Comparison of ENCODE assay signal across 26 cellular contexts in the genomic region with DNA sequence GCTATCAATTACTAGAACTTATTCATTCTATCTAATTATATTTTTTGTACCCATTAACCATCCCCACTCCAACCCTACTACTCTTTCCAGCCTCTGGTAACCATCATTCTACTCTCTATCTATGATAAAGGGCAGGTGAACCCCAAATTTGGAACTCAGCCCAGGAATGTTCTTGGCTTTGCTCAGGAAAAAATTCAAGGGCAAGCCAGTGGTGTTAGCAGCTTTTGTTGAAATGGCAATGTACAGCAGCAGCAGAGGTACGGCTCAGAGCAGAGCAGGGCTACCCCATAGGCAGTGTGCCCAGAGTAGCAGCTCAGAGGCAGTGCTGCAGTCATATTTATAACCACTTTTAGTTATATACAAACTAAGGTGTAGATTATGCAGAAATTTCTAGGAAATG.
DNase-seq lines count a peak whose midpoint lies in the region; ATAC-seq and TF ChIP-seq lines count a peak whose summit lies in the region.
"Had no signal": no experiment of that assay in that cellular context is flagged by ENCODE, and none has a peak within 500 bp of the region (broad histone marks: within the 10 kb centered on the region; RNA-seq: fewer than 3 reads in every experiment).

No MANE protein-coding gene starts in this region.

- ATAC-seq in left lobe of liver (peak; percentile 84), GM21723 (IDR thresholded peaks at IDR 0.05; ENCODE audit: unreplicated experiment) (no peak), PC-3 (no peak)
- ATAC-seq: foreskin keratinocyte, lower lobe of right lung, T-helper 17 cell had no signal

- no peaks in the 10 kb centered on the region for H3K9me2 ChIP-seq in PC-3 (replicated peaks; ENCODE audit: low read length)

- no TSS peak for BruUV-seq in PC-3 (replicated peaks; lab: Mats Ljungman, UMichigan)

- 41 to 67% (median 52%) methylated on average over 1 of the region's 1 CpG for WGBS in adrenal gland, 4 donors
- WGBS in testis, 2 donors, result 40 to 47% methylated on average over 1 of the region's 1 CpG

- H3K27me3 ChIP-seq in adrenal gland (no peaks in the 10 kb centered on the region), testis (no peaks in the 10 kb centered on the region), PC-3 (ENCODE audit: low read length) (peaks cover 24% of the 10 kb centered on the region; the same call in 1 of the 2 replicates)
- H3K27me3 ChIP-seq: foreskin keratinocyte, neural progenitor cell, vagina had no signal

- POLR2A ChIA-PET in PC-3 (lab: Charles Lee; ENCODE audit: unreplicated experiment), result no interaction called here

- no peak overlapping the region for H3K4me2 ChIP-seq in PC-3 (ENCODE audit: low read length)
- H3K4me2 ChIP-seq: neural progenitor cell, smooth muscle cell had no signal

- CTCF ChIA-PET in PC-3 (lab: Charles Lee), result no interaction called here

- TF ChIP-seq POLR2A in adrenal gland (IDR thresholded peaks at IDR 0.05), result no peak
- TF ChIP-seq POLR2A in testis (IDR thresholded peaks at IDR 0.05), result no peak

- peaks cover 32 to 35% of the 10 kb centered on the region in 2 donors for H3K4me1 ChIP-seq in adrenal gland (replicated peaks in 1 of 2)
- peaks cover 19% of the 10 kb centered on the region for H3K4me1 ChIP-seq in testis
- no peaks in the 10 kb centered on the region for H3K4me1 ChIP-seq in PC-3 (ENCODE audit: insufficient read depth, low read length)
- H3K4me1 ChIP-seq: foreskin keratinocyte, HAP-1, lower lobe of right lung, neural progenitor cell, vagina had no signal

- H3K4me3 ChIP-seq in adrenal gland (no peak overlapping the region), choroid plexus epithelial cell (ENCODE audit: low read depth, low read length) (no peak overlapping the region), testis (no peak overlapping the region), PC-3 (ENCODE audit: low read length) (no peak overlapping the region)
- H3K4me3 ChIP-seq: HAP-1, lower lobe of right lung, neural progenitor cell, smooth muscle cell, vagina had no signal

- intact Hi-C loops in adrenal gland (cut with DNase I), result loop anchor here in 1 of 2 donors (10.0 kb wide), 2 partner anchors 130 to 140 kb away; a partner anchor contains a TSS
- intact Hi-C loops in testis (cut with DNase I; ENCODE audit: low total_unique reads), result no loop called here
- intact Hi-C loops in PC-3 (cut with micrococcal nuclease), result no loop called here

- H3K9ac ChIP-seq in PC-3 (ENCODE audit: low read length), result no peak overlapping the region
- H3K9ac ChIP-seq: neural progenitor cell had no signal

- no peaks in the 10 kb centered on the region for H4K20me1 ChIP-seq in PC-3 (ENCODE audit: low read length)

- H3K27ac ChIP-seq in adrenal gland (peak overlapping the region in 2 of 5 donors; percentile 12 to 27), testis (no peak overlapping the region), PC-3 (ENCODE audit: low read length) (no peak overlapping the region)
- H3K27ac ChIP-seq: C4-2B, epithelial cell of prostate, foreskin keratinocyte, lower lobe of right lung, neural progenitor cell had no signal

- H3K79me2 ChIP-seq in PC-3 (ENCODE audit: low read length), result no peaks in the 10 kb centered on the region

- no peaks in the 10 kb centered on the region for H3F3A ChIP-seq in PC-3 (ENCODE audit: low read length, unreplicated experiment)

- no peaks in the 10 kb centered on the region for H3K9me3 ChIP-seq in adrenal gland (replicated peaks in 1 of 3)
- no peaks in the 10 kb centered on the region for H3K9me3 ChIP-seq in testis
- no peaks in the 10 kb centered on the region for H3K9me3 ChIP-seq in PC-3 (ENCODE audit: low read length)
- H3K9me3 ChIP-seq: HAP-1, lower lobe of right lung, vagina had no signal

- no peaks in the 10 kb centered on the region for H3K36me3 ChIP-seq in adrenal gland (replicated peaks in 1 of 2)
- no peaks in the 10 kb centered on the region for H3K36me3 ChIP-seq in testis (ENCODE audit: low read depth, missing control alignments)
- H3K36me3 ChIP-seq in PC-3 (ENCODE audit: low read depth, low read length), result no peaks in the 10 kb centered on the region
- H3K36me3 ChIP-seq: HAP-1, lower lobe of right lung, neural progenitor cell, vagina had no signal

- no peak overlapping the region for H2AFZ ChIP-seq in PC-3 (ENCODE audit: low read length)
- H2AFZ ChIP-seq: neural progenitor cell had no signal

- TF ChIP-seq CTCF in adrenal gland (IDR thresholded peaks at IDR 0.05) (no peak), choroid plexus epithelial cell (conservative IDR thresholded peaks at IDR 0.05; ENCODE audit: low read depth, low read length) (no peak), testis (IDR thresholded peaks at IDR 0.05) (no peak), PC-3 (conservative IDR thresholded peaks at IDR 0.05; ENCODE audit: low read depth, low read length) (no peak)

- DNase-seq in adrenal gland, result peak; percentile 49 to 81 (median 72)
- DNase-seq in choroid plexus epithelial cell (ENCODE audit: low read depth), result peak; percentile 50
- DNase-seq in left lobe of liver (ENCODE audit: low spot score), result peak; percentile 61
- DNase-seq in testis, result peak; percentile 23
- DNase-seq in PC-3, result no peak
- no peak for DNase-seq in DMS 273 (lab: John Stamatoyannopoulos, UW; ENCODE audit: unreplicated experiment)
- DNase-seq: activated naive CD4-positive, alpha-beta T cell treated with anti-CD3 and anti-CD28 coated beads, Interleukin-2, amount 10 ng/mL, durations not matched to agents 7 days and 5 days; activated T-cell treated with anti-CD3 and anti-CD28 coated beads, Interleukin-2, amount 50 U/mL, for 48 hours; anterior cingulate cortex; foreskin keratinocyte; hypothalamus; islet precursor cell; lower lobe of right lung; NCI-H1048; NCI-H1694 treated with DMSO at 0.1 percent for 48 hours; NCI-H2171; NCI-H524; stimulated activated CD4-positive, alpha-beta T cell treated with anti-CD3 and anti-CD28 coated beads, Interleukin-2, amount 100 ng/mL, for 24 hours; T-helper 17 cell had no signal

Comparison
In these comparisons a context has a peak if more than half of its experiments do, and no peak if none do; other contexts are left out.
1. DNase-seq: peak in adrenal gland (7 of 7), choroid plexus epithelial cell (single experiment), left lobe of liver (single experiment) and testis (single experiment); none in PC-3 (single experiment) and DMS 273 (single experiment).